Comparison of ENCODE assay signal across 1 cellular context in genomic region chr11:2563216-2564007, GRCh38.
A peak's percentile ranks its signal among the peaks of the same experiment; 100 is the strongest.
TF ChIP-seq lines count a peak whose summit lies in the region.

No MANE protein-coding gene starts in this region.

TF ChIP-seq in HepG2, 621 proteins besides CTCF, POLR2A, EP300 and RAD21 (continued from another document and continues in another):
- TF ChIP-seq USF2 (IDR thresholded peaks at IDR 0.05; ENCODE audit: low read depth, low read length) = no peak
- TF ChIP-seq USF2 (CRISPR knock-in tag; IDR thresholded peaks at IDR 0.05; ENCODE audit: borderline replicate concordance) = 0 out of 2 replicates have a peak, but pooled peaks have one; percentile 15
- TF ChIP-seq ZNF776 (CRISPR knock-in tag; IDR thresholded peaks at IDR 0.05) = no peak
- TF ChIP-seq ZNF280B (CRISPR knock-in tag; IDR thresholded peaks at IDR 0.05; ENCODE audit: borderline replicate concordance) = no peak; the same call in 1 of the 2 replicates
- peak; percentile 29; the same call in 1 of the 2 replicates for TF ChIP-seq NR2C2 (CRISPR knock-in tag; IDR thresholded peaks at IDR 0.05; ENCODE audit: borderline replicate concordance)
- no peak for TF ChIP-seq DR1 (CRISPR knock-in tag; IDR thresholded peaks at IDR 0.05)
- TF ChIP-seq ZMAT3 (CRISPR knock-in tag; conservative IDR thresholded peaks at IDR 0.05) = peak; percentile 45; the same call in 1 of the 2 replicates
- TF ChIP-seq CENPT (CRISPR knock-in tag; IDR thresholded peaks at IDR 0.05; ENCODE audit: low read depth) = no peak
- no peak for TF ChIP-seq NR0B2 (CRISPR knock-in tag; IDR thresholded peaks at IDR 0.05)
- no peak for TF ChIP-seq ZNF136 (CRISPR knock-in tag; IDR thresholded peaks at IDR 0.05; ENCODE audit: low read depth)
- TF ChIP-seq ZBTB1 (CRISPR knock-in tag; IDR thresholded peaks at IDR 0.05; ENCODE audit: borderline replicate concordance) = no peak
- TF ChIP-seq DMAP1 (CRISPR knock-in tag; IDR thresholded peaks at IDR 0.05) = 0 out of 2 replicates have a peak, but pooled peaks have one; percentile 25
- peak; percentile 65; the same call in 1 of the 2 replicates for TF ChIP-seq ZNF503 (CRISPR knock-in tag; IDR thresholded peaks at IDR 0.05)
- peak; percentile 12; the same call in 1 of the 2 replicates for TF ChIP-seq RFXANK (CRISPR knock-in tag; IDR thresholded peaks at IDR 0.05)
- TF ChIP-seq ZNF496 (CRISPR knock-in tag; IDR thresholded peaks at IDR 0.05; ENCODE audit: insufficient replicate concordance) = no peak
- peak; percentile 76 for TF ChIP-seq ZNF331 (CRISPR knock-in tag; IDR thresholded peaks at IDR 0.05)
- no peak for TF ChIP-seq ZNF446 (CRISPR knock-in tag; IDR thresholded peaks at IDR 0.05)
- TF ChIP-seq ZNF30 (CRISPR knock-in tag; IDR thresholded peaks at IDR 0.05) = 0 out of 2 replicates have a peak, but pooled peaks have one; percentile 53
- TF ChIP-seq MYC (CRISPR knock-in tag; IDR thresholded peaks at IDR 0.05; ENCODE audit: borderline replicate concordance) = 0 out of 2 replicates have a peak, but pooled peaks have one; percentile 41
- no peak for TF ChIP-seq TFDP1 (CRISPR knock-in tag; IDR thresholded peaks at IDR 0.05; ENCODE audit: borderline replicate concordance)
- no peak for TF ChIP-seq ZNF510 (CRISPR knock-in tag; IDR thresholded peaks at IDR 0.05; ENCODE audit: low read depth)
- no peak for TF ChIP-seq ZBTB21 (CRISPR knock-in tag; IDR thresholded peaks at IDR 0.05)
- no peak for TF ChIP-seq ZNF704 (CRISPR knock-in tag; IDR thresholded peaks at IDR 0.05; ENCODE audit: borderline replicate concordance)
- no peak for TF ChIP-seq PAWR (CRISPR knock-in tag; IDR thresholded peaks at IDR 0.05; ENCODE audit: borderline replicate concordance)
- 0 out of 4 replicates have a peak, but pooled peaks of 1 of the 2 experiments have one; percentile 19 for TF ChIP-seq MAFK (conservative IDR thresholded peaks at IDR 0.05 in 1 of 2, IDR thresholded peaks at IDR 0.05 in 1 of 2; ENCODE audit: low read length in 2 of 2)
- no peak for TF ChIP-seq CHCHD3 (CRISPR knock-in tag; IDR thresholded peaks at IDR 0.05)
- no peak for TF ChIP-seq ZNF775 (CRISPR knock-in tag; IDR thresholded peaks at IDR 0.05; ENCODE audit: borderline replicate concordance)
- 0 out of 2 replicates have a peak, but pooled peaks have one; percentile 39 for TF ChIP-seq ZNF567 (CRISPR knock-in tag; IDR thresholded peaks at IDR 0.05; ENCODE audit: borderline replicate concordance)
- TF ChIP-seq ELF1 (CRISPR knock-in tag; IDR thresholded peaks at IDR 0.05) = peak; percentile 9; the same call in 1 of the 2 replicates
- no peak; the same call in 1 of the 2 replicates for TF ChIP-seq ZMYM3 (CRISPR knock-in tag; IDR thresholded peaks at IDR 0.05)
- TF ChIP-seq THRA (CRISPR knock-in tag; IDR thresholded peaks at IDR 0.05; ENCODE audit: borderline replicate concordance) = 0 out of 2 replicates have a peak, but pooled peaks have one; percentile 28
- TF ChIP-seq ZNF275 (CRISPR knock-in tag; IDR thresholded peaks at IDR 0.05; ENCODE audit: borderline replicate concordance) = peak; percentile 24; the same call in 1 of the 2 replicates
- peak; percentile 77 for TF ChIP-seq NCOR1 (IDR thresholded peaks at IDR 0.05; ENCODE audit: borderline replicate concordance, low read length)
- no peak; the same call in 1 of the 2 replicates for TF ChIP-seq ZNF639 (CRISPR knock-in tag; conservative IDR thresholded peaks at IDR 0.05)
- no peak for TF ChIP-seq NR1H2 (CRISPR knock-in tag; IDR thresholded peaks at IDR 0.05; ENCODE audit: borderline replicate concordance, low read depth)
- TF ChIP-seq POLR2G (IDR thresholded peaks at IDR 0.05; ENCODE audit: low read depth, low read length) = peak; percentile 61
- 0 out of 2 replicates have a peak, but pooled peaks have one; percentile 60 for TF ChIP-seq THAP9 (CRISPR knock-in tag; IDR thresholded peaks at IDR 0.05; ENCODE audit: borderline replicate concordance)
- TF ChIP-seq HMG20B (CRISPR knock-in tag; conservative IDR thresholded peaks at IDR 0.05) = peak; percentile 70; the same call in 1 of the 2 replicates
- TF ChIP-seq ZNF83 (CRISPR knock-in tag; IDR thresholded peaks at IDR 0.05; ENCODE audit: borderline replicate concordance) = peak; percentile 83; the same call in 1 of the 2 replicates
- peak; percentile 30; the same call in 1 of the 2 replicates for TF ChIP-seq ZNF329 (CRISPR knock-in tag; IDR thresholded peaks at IDR 0.05; ENCODE audit: low read depth)
- TF ChIP-seq ZNF800 (CRISPR knock-in tag; IDR thresholded peaks at IDR 0.05) = peak; percentile 72; the same call in 1 of the 2 replicates
- peak; percentile 98 for TF ChIP-seq HNF4A (CRISPR knock-in tag; IDR thresholded peaks at IDR 0.05)
- no peak; the same call in 1 of the 2 replicates for TF ChIP-seq ZNF335 (CRISPR knock-in tag; IDR thresholded peaks at IDR 0.05)
- no peak for TF ChIP-seq ZFP36 (IDR thresholded peaks at IDR 0.05; ENCODE audit: borderline replicate concordance, low read depth, low read length, partially characterized antibody)
